27 cellular contexts compared by ENCODE assay signal in genomic region chr2:163142618-163143017, GRCh38.
"Had no signal": no experiment of that assay in that cellular context is flagged by ENCODE, and none has a peak within 500 bp of the region (broad histone marks: within the 10 kb centered on the region; RNA-seq: fewer than 3 reads in every experiment).

No MANE protein-coding gene starts in this region.

- H3K4me3 ChIP-seq: stomach, suprapubic skin, testis, thoracic aorta, thyroid gland, tibial artery, tibial nerve, transverse colon, upper lobe of left lung, upper lobe of right lung, uterus, vagina had no signal

- H3K27me3 ChIP-seq: stomach, suprapubic skin, testis, thyroid gland, tibial artery, tibial nerve, transverse colon, upper lobe of left lung, upper lobe of right lung, uterus, vagina had no signal

- ATAC-seq: stimulated activated effector memory CD8-positive, alpha-beta T cell treated with anti-CD3 and anti-CD28 coated beads, Interleukin-12 subunit alpha, Interleukin-12 subunit beta, amount 100 ng/mL, for 72 hours; stimulated activated memory B cell treated with anti-CD40 and anti-IgM and Interleukin-4, amounts not matched to agents 10 μg/mL and 1 μg/mL and 100 μg/mL, for 72 hours; stimulated activated naive B cell treated with anti-CD40 and anti-IgM and Interleukin-4, amounts not matched to agents 10 μg/mL and 1 μg/mL and 100 μg/mL, for 72 hours; stimulated activated naive CD8-positive, alpha-beta T cell treated with anti-CD3 and anti-CD28 coated beads, Interleukin-15, amount 100 ng/mL, for 72 hours; stimulated activated naive CD8-positive, alpha-beta T cell treated with anti-CD3 and anti-CD28 coated beads, Interleukin-15, Interleukin-2, amounts not matched to agents 100 U/mL and 50 U/mL, for 24 hours; upper lobe of right lung had no signal

- DNase-seq: stimulated activated CD4-positive, alpha-beta T cell treated with anti-CD3 and anti-CD28 coated beads, Interleukin-2, amount 100 ng/mL, for 48 hours; stimulated activated CD4-positive, alpha-beta T cell treated with anti-CD3 and anti-CD28 coated beads, Interleukin-4, amount 100 ng/mL, for 1 hour; stimulated activated CD4-positive, alpha-beta T cell treated with anti-CD3 and anti-CD28 coated beads, Interleukin-4, amount 100 ng/mL, for 24 hours; stimulated activated CD4-positive, alpha-beta T cell treated with anti-CD3 and anti-CD28 coated beads, Interleukin-4, amount 100 ng/mL, for 4 hours; stimulated activated CD8-positive, alpha-beta memory T cell treated with anti-CD3 and anti-CD28 coated beads, Interleukin-4, amount 100 ng/mL, for 48 hours; stimulated activated naive B cell treated with anti-CD40 and anti-IgM and Interleukin-4, amounts not matched to agents 10 μg/mL and 1 μg/mL and 100 μg/mL, for 72 hours; stimulated activated naive CD4-positive, alpha-beta T cell; stimulated activated naive CD4-positive, alpha-beta T cell treated with Interleukin-2 at 50 U/mL for 16 hours; stimulated activated naive CD8-positive, alpha-beta T cell treated with anti-CD3 and anti-CD28 coated beads, Interleukin-15, amount 100 ng/mL, for 72 hours; stimulated activated naive CD8-positive, alpha-beta T cell treated with anti-CD3 and anti-CD28 coated beads, Interleukin-15, Interleukin-2, amounts not matched to agents 100 U/mL and 50 U/mL, for 24 hours; stomach; substantia nigra; testis; thyroid gland; tibial artery; transverse colon; trophoblast cell; upper lobe of left lung; upper lobe of right lung; uterus had no signal

- H3K9me3 ChIP-seq: testis, thoracic aorta, thyroid gland, tibial artery, transverse colon, upper lobe of right lung, uterus, vagina had no signal

- FAIRE-seq: urothelium cell line had no signal

- H3K4me1 ChIP-seq: stomach, suprapubic skin, testis, thyroid gland, tibial artery, tibial nerve, transverse colon, upper lobe of left lung, upper lobe of right lung, uterus, vagina had no signal

- H3K36me3 ChIP-seq: stomach, suprapubic skin, thoracic aorta, thyroid gland, tibial artery, tibial nerve, transverse colon, upper lobe of left lung, upper lobe of right lung, uterus, vagina had no signal

- H3K27ac ChIP-seq: stomach, suprapubic skin, testis, thoracic aorta, thyroid gland, tibial artery, tibial nerve, transverse colon, upper lobe of left lung, upper lobe of right lung, uterus, vagina had no signal
